In the genomic region with DNA sequence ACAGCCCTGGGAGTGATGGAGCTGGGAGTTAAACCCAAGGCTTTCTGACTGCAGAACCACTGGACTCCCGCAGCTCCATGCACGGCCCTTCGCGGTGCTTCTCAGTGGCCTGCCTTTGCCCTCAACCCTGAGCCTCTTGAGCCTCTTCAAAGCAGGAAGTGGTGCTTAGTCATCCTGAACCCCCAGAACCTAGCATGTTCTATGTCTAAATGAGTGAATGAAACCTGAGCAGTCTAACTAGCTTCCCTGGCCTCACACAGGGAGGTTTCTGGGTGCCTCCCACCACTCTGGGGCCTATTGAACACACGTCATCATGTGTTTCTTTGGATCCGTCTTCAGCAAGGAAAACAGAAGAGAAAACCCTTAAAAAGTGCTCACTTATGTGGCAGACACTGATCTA, we compare ENCODE assay signal across 9 cellular contexts.
DNase-seq lines count a peak whose midpoint lies in the region; ATAC-seq and TF ChIP-seq lines count a peak whose summit lies in the region.
"Had no signal": no experiment of that assay in that cellular context is flagged by ENCODE, and none has a peak within 500 bp of the region (broad histone marks: within the 10 kb centered on the region; RNA-seq: fewer than 3 reads in every experiment).

No MANE protein-coding gene starts in this region.

- H3K27ac ChIP-seq in colonic mucosa = no peak overlapping the region

- H3K4me1 Mint-ChIP-seq in immature natural killer cell = peaks cover 17 to 18% of the 10 kb centered on the region in 2 donors

- no peak overlapping the region for H3K4me3 ChIP-seq in colonic mucosa

- intact Hi-C loops in colonic mucosa (cut with DNase I) = no loop called here

- H3K9ac ChIP-seq in colonic mucosa (ENCODE audit: low read depth in 2 of 2, low read length in 2 of 2) = no peak overlapping the region

- peak overlapping the region; percentile 34 to 53 (median 48) for H3K4me3 Mint-ChIP-seq in immature natural killer cell
- H3K4me3 Mint-ChIP-seq: activated naive CD8-positive, alpha-beta T cell had no signal

- DNase-seq in immature natural killer cell (peak in 1 of 3 donors; percentile 29), SKM-1 (lab: John Stamatoyannopoulos, UW; ENCODE audit: unreplicated experiment) (no peak), AG08396 (ENCODE audit: low spot score) (no peak), colonic mucosa (no peak)
- DNase-seq: NCI-H748 treated with DMSO at 0.1 percent for 48 hours had no signal

- H3K4me1 ChIP-seq in colonic mucosa = no peaks in the 10 kb centered on the region

- no peak for TF ChIP-seq CTCF in colonic mucosa (IDR thresholded peaks at IDR 0.05)

- peak; percentile 96 for ATAC-seq in GM18861 (IDR thresholded peaks at IDR 0.05; ENCODE audit: unreplicated experiment)
- ATAC-seq in GM21390 (IDR thresholded peaks at IDR 0.05; ENCODE audit: unreplicated experiment) = peak; percentile 100
- peak; percentile 91 for ATAC-seq in HG03354 (IDR thresholded peaks at IDR 0.05; ENCODE audit: poor library complexity, severe bottlenecking, unreplicated experiment)

- H3K36me3 ChIP-seq in colonic mucosa = no peaks in the 10 kb centered on the region

- no peaks in the 10 kb centered on the region for H3K36me3 Mint-ChIP-seq in immature natural killer cell
- H3K36me3 Mint-ChIP-seq: activated naive CD8-positive, alpha-beta T cell had no signal

- no peaks in the 10 kb centered on the region for H3K9me3 Mint-ChIP-seq in immature natural killer cell

- peak overlapping the region in 5 of 6 donors; percentile 24 to 90 (median 86) for H3K27ac Mint-ChIP-seq in immature natural killer cell
- H3K27ac Mint-ChIP-seq: activated naive CD8-positive, alpha-beta T cell had no signal

- H3K27me3 Mint-ChIP-seq in immature natural killer cell (ENCODE audit: low read depth in 3 of 3) = peaks cover 0 to 3% (median 0%) of the 10 kb centered on the region in 3 donors
- H3K27me3 Mint-ChIP-seq: activated naive CD8-positive, alpha-beta T cell had no signal

- H3K9me3 ChIP-seq in colonic mucosa = no peaks in the 10 kb centered on the region

- no peaks in the 10 kb centered on the region for H3K27me3 ChIP-seq in colonic mucosa
